Comparison of ENCODE assay signal across 13 cellular contexts in genomic region chr2:96501471-96501874, GRCh38. TPM values are rescaled to one million over a fixed set of nuclear protein-coding genes. Genes with fewer than 3 reads are reported as not detected.
DNase-seq lines count a peak whose midpoint lies in the region; ATAC-seq and TF ChIP-seq lines count a peak whose summit lies in the region.
"Had no signal": no experiment of that assay in that cellular context is flagged by ENCODE, and none has a peak within 500 bp of the region (broad histone marks: within the 10 kb centered on the region; RNA-seq: fewer than 3 reads in every experiment).

No MANE protein-coding gene starts in this region.

- no peaks in the 10 kb centered on the region for H3K36me3 ChIP-seq in Peyer's patch
- H3K36me3 ChIP-seq: brain microvascular endothelial cell, sigmoid colon had no signal

- DNase-seq in GM13976 (ENCODE audit: low spot score) = peak; percentile 52
- DNase-seq in Peyer's patch = no peak
- peak; percentile 51 to 54 for DNase-seq in lung microvascular endothelial cell (ENCODE audit: low read depth in 2 of 2)
- DNase-seq in cerebellar cortex (ENCODE audit: low spot score) = no peak
- DNase-seq in GM03348 (ENCODE audit: low spot score) = no peak
- DNase-seq in foreskin fibroblast = no peak
- no peak for DNase-seq in stimulated activated CD4-positive, alpha-beta T cell treated with anti-CD3 and anti-CD28 coated beads, Interleukin-2, amount 100 ng/mL, for 48 hours
- DNase-seq: activated CD4-positive, CD25-positive, alpha-beta regulatory T cell; brain microvascular endothelial cell; DMS153; mesendoderm; sigmoid colon had no signal

- TF ChIP-seq POLR2A in Peyer's patch (IDR thresholded peaks at IDR 0.05) = no peak

- ATAC-seq in GM19463 (IDR thresholded peaks at IDR 0.05; ENCODE audit: unreplicated experiment) = peak; percentile 70

- peak overlapping the region in 3 of 4 donors; percentile 27 to 65 (median 33) for H3K27ac ChIP-seq in Peyer's patch
- H3K27ac ChIP-seq: brain microvascular endothelial cell, sigmoid colon had no signal

- H3K27me3 ChIP-seq in Peyer's patch = no peaks in the 10 kb centered on the region

- H3K9me3 ChIP-seq in Peyer's patch = no peaks in the 10 kb centered on the region
- H3K9me3 ChIP-seq: sigmoid colon had no signal

- H3K4me3 ChIP-seq in Peyer's patch (no peak overlapping the region), foreskin fibroblast (ENCODE audit: low read depth in 1 of 2, low read length in 2 of 2) (no peak overlapping the region)
- H3K4me3 ChIP-seq: sigmoid colon had no signal

- peaks cover 0 to 24% (median 0%) of the 10 kb centered on the region in 4 donors for H3K4me1 ChIP-seq in Peyer's patch

- in situ Hi-C loops in GM13976 (cut with MboI; ENCODE audit: low sequenced_read_pairs, unreplicated experiment) = loop anchor here (25.0 kb wide), 1 partner anchor 489 kb away; no protein-coding TSS in a partner anchor

- TF ChIP-seq CTCF in GM13976 (IDR thresholded peaks at IDR 0.05; ENCODE audit: borderline replicate concordance, control extremely low read depth, extremely low read depth, insufficient read depth, missing control alignments) (no peak), Peyer's patch (IDR thresholded peaks at IDR 0.05) (no peak), foreskin fibroblast (IDR thresholded peaks at IDR 0.05; ENCODE audit: low read depth, low read length) (no peak)

RNA-seq across cellular contexts. Expression of gene NEURL3, which starts 3.7 kb away (rescaled TPM):
- total RNA-seq in Peyer's patch (10 to 100 TPM in 2 of 4 donors, 1 to 10 TPM in 1, not detected in 1; 1.7 to 23.6 (median 20.2) TPM), lung microvascular endothelial cell (under 0.01 and 0.20 TPM in 2 replicates)

RNA-seq across cellular contexts. Expression of gene ARID5A, which starts 35.1 kb away (rescaled TPM):
- total RNA-seq in Peyer's patch (10 to 100 TPM in 3 of 4 donors, 1 to 10 TPM in 1; 3.9 to 44.6 (median 16.9) TPM), lung microvascular endothelial cell (8.5 and 9.7 TPM in 2 replicates)

Comparison
In these comparisons a context has a peak if more than half of its experiments do, and no peak if none do; other contexts are left out.
1. DNase-seq: peak in GM13976 (single experiment) and lung microvascular endothelial cell (2 of 2); none in Peyer's patch (0 of 3), cerebellar cortex (single experiment), GM03348 (single experiment), foreskin fibroblast (0 of 2) and stimulated activated CD4-positive, alpha-beta T cell treated with anti-CD3 and anti-CD28 coated beads, Interleukin-2, amount 100 ng/mL, for 48 hours (0 of 2).